ENCODE assay signal across 1 cellular context in genomic region chr15:44035781-44036699, GRCh38.
TF ChIP-seq lines count a peak whose summit lies in the region.

No MANE protein-coding gene starts in this region.

TF ChIP-seq in SK-N-SH treated with all-trans-retinoic acid at 6 μM for 48 hours, 23 proteins besides CTCF, POLR2A, EP300 and RAD21 (continued from another document):
- TF ChIP-seq PATZ1 (CRISPR knock-in tag; IDR thresholded peaks at IDR 0.05; ENCODE audit: borderline replicate concordance) (no peak), GLIS3 (CRISPR knock-in tag; IDR thresholded peaks at IDR 0.05) (no peak)
